Comparison of ENCODE assay signal across 14 cellular contexts in the genomic region with DNA sequence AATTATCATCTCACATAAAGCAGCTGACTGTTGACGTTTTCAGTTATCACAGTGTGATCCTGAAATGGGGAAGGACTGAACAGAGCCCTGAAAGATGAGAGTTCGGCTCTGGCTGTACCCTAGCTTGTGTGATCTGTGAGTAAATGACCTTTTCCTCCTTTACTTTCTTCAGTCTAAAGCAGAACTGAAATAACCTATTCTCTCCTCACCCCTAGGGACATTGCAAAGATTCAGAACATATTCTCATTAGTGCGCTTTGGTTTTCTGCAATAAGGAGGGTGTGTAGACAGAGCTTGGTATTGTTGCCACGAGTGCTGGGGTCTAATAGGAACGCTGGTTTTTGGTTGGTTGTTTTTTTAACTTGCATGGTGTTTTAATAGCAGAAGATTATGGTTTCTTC. TPM values are rescaled to one million over a fixed set of nuclear protein-coding genes. Genes with fewer than 3 reads are reported as not detected.
A peak's percentile ranks its signal among the peaks of the same experiment; 100 is the strongest.
DNase-seq lines count a peak whose midpoint lies in the region; ATAC-seq, FAIRE-seq and TF ChIP-seq lines count a peak whose summit lies in the region.
"Had no signal": no experiment of that assay in that cellular context is flagged by ENCODE, and none has a peak within 500 bp of the region (broad histone marks: within the 10 kb centered on the region; RNA-seq: fewer than 3 reads in every experiment).

No MANE protein-coding gene starts in this region.

- H3K9me3 Mint-ChIP-seq in activated CD4-positive, alpha-beta memory T cell treated with anti-CD3 and anti-CD28 coated beads, Interleukin-2, amount 10 ng/mL, durations not matched to agents 7 days and 5 days = no peaks in the 10 kb centered on the region
- H3K9me3 Mint-ChIP-seq: central memory CD8-positive, alpha-beta T cell; H9 had no signal

- intact Hi-C loops in cardiac septum (cut with DNase I) (no loop called here), dorsolateral prefrontal cortex (cut with DNase I) (no loop called here)

- H3K27ac ChIP-seq in dorsolateral prefrontal cortex = no peak overlapping the region
- H3K27ac ChIP-seq: psoas muscle, VCaP had no signal

- CTCF ChIA-PET in activated CD4-positive, alpha-beta memory T cell treated with anti-CD3 and anti-CD28 coated beads, Interleukin-2, amount 10 ng/mL, durations not matched to agents 7 days and 5 days (lab: Charles Lee) = interaction anchor here (0.7 kb wide), 1 partner anchor 38 kb away, joined by 3 read pairs; no protein-coding TSS in a partner anchor

- FAIRE-seq in H54 (lab: Jason Lieb, UNC) = no peak

- ATAC-seq in GM18520 (IDR thresholded peaks at IDR 0.05; ENCODE audit: unreplicated experiment) (peak; percentile 41), GM19467 (IDR thresholded peaks at IDR 0.05; ENCODE audit: unreplicated experiment) (peak; percentile 73), HG02938 (IDR thresholded peaks at IDR 0.05; ENCODE audit: unreplicated experiment) (peak; percentile 70)
- ATAC-seq: psoas muscle had no signal

- no peak for DNase-seq in activated CD4-positive, alpha-beta memory T cell treated with anti-CD3 and anti-CD28 coated beads, Interleukin-2, amount 10 ng/mL, durations not matched to agents 7 days and 5 days
- DNase-seq in H54 (ENCODE audit: insufficient read length, low spot score) = no peak
- no peak for DNase-seq in cardiac septum (ENCODE audit: low spot score)
- DNase-seq in dorsolateral prefrontal cortex = no peak
- DNase-seq: H9; NCI-H774; psoas muscle; SHP77; stimulated activated CD4-positive, alpha-beta T cell treated with anti-CD3 and anti-CD28 coated beads, Interleukin-4, amount 100 ng/mL, for 24 hours had no signal

- TF ChIP-seq CTCF in dorsolateral prefrontal cortex (IDR thresholded peaks at IDR 0.05 in 54 of 56, conservative IDR thresholded peaks at IDR 0.05 in 2 of 56; ENCODE audit: low read depth in 1 of 56, partially characterized antibody in 56 of 56) = no peak

- no peak overlapping the region for H3K4me3 ChIP-seq in dorsolateral prefrontal cortex
- H3K4me3 ChIP-seq: psoas muscle had no signal

- POLR2A ChIA-PET in activated CD4-positive, alpha-beta memory T cell treated with anti-CD3 and anti-CD28 coated beads, Interleukin-2, amount 10 ng/mL, durations not matched to agents 7 days and 5 days (lab: Charles Lee) = interaction anchor here (0.7 to 5.5 kb wide), 4 partner anchors 8 to 25 kb away, joined by 4 to 62 read pairs (median 13); a partner anchor contains a TSS

- H3K27ac Mint-ChIP-seq in activated CD4-positive, alpha-beta memory T cell treated with anti-CD3 and anti-CD28 coated beads, Interleukin-2, amount 10 ng/mL, durations not matched to agents 7 days and 5 days = peak overlapping the region; percentile 63

- H3K27me3 Mint-ChIP-seq in activated CD4-positive, alpha-beta memory T cell treated with anti-CD3 and anti-CD28 coated beads, Interleukin-2, amount 10 ng/mL, durations not matched to agents 7 days and 5 days = no peaks in the 10 kb centered on the region
- H3K27me3 Mint-ChIP-seq: central memory CD8-positive, alpha-beta T cell had no signal

- no peak for TF ChIP-seq POLR2A in H54 (IDR thresholded peaks at IDR 0.05; ENCODE audit: low read depth, low read length)

- peaks cover 84% of the 10 kb centered on the region for H3K4me1 Mint-ChIP-seq in activated CD4-positive, alpha-beta memory T cell treated with anti-CD3 and anti-CD28 coated beads, Interleukin-2, amount 10 ng/mL, durations not matched to agents 7 days and 5 days

- H3K4me3 Mint-ChIP-seq in activated CD4-positive, alpha-beta memory T cell treated with anti-CD3 and anti-CD28 coated beads, Interleukin-2, amount 10 ng/mL, durations not matched to agents 7 days and 5 days = no peak overlapping the region
- H3K4me3 Mint-ChIP-seq: central memory CD8-positive, alpha-beta T cell; H9 had no signal

- peaks cover 24% of the 10 kb centered on the region for H3K36me3 Mint-ChIP-seq in activated CD4-positive, alpha-beta memory T cell treated with anti-CD3 and anti-CD28 coated beads, Interleukin-2, amount 10 ng/mL, durations not matched to agents 7 days and 5 days (ENCODE audit: low read depth)

- no peaks in the 10 kb centered on the region for H3K27me3 ChIP-seq in dorsolateral prefrontal cortex

RNA-seq across cellular contexts. Expression of a gene that starts 16.7 kb away (rescaled TPM):
- 10 to 100 TPM; 17.6 to 18.7 TPM for total RNA-seq in activated CD4-positive, alpha-beta memory T cell treated with anti-CD3 and anti-CD28 coated beads, Interleukin-2, amount 10 ng/mL, durations not matched to agents 7 days and 5 days
- total RNA-seq in cardiac septum = 13.3 TPM
- total RNA-seq in dorsolateral prefrontal cortex = 10 to 100 TPM; 16.9 to 38.4 (median 25.4) TPM

RNA-seq across cellular contexts. Expression of a gene that starts 17.3 kb away (rescaled TPM):
- total RNA-seq in activated CD4-positive, alpha-beta memory T cell treated with anti-CD3 and anti-CD28 coated beads, Interleukin-2, amount 10 ng/mL, durations not matched to agents 7 days and 5 days = 10 to 100 TPM; 21.2 to 22.7 TPM
- total RNA-seq in cardiac septum (21.1 TPM), dorsolateral prefrontal cortex (10 to 100 TPM; 23.8 to 53.4 (median 36.9) TPM)
